In the genomic region with DNA sequence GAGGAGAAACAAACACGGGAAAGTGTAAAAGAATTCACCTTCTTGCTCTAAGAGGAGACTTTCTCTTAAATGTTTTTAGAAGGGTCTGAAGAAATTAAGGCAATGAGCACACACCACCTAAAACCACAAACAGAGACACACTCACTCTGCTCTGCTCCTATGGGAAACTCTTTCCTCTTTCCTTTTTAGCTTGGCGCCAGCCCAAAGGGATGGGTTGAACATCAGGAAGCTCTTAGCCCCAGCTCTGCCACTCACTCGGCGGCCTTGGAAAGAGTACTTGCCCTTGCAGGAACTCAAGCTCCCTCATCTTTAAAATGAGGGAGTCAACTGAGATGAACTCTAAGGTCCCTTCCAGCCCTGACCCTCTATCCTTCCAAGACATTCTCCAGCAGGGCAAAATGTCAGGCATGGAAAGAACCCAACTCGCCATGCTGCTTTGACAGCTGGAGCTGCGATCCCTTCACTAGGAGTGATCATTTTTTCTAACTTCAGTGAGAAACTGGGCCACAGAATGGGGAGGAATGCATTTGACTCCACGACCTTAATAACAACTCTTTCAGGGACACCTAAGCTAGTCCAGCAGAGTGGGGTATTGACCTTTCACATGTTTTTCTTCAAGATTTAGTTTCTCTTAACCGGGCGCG, we compare ENCODE assay signal across 1 cellular context.
A peak's percentile ranks its signal among the peaks of the same experiment; 100 is the strongest.
TF ChIP-seq lines count a peak whose summit lies in the region.

No MANE protein-coding gene starts in this region.

TF ChIP-seq in HepG2, 621 proteins besides CTCF, POLR2A, EP300 and RAD21 (continues in another document):
- TF ChIP-seq ZMYM3 (CRISPR knock-in tag; IDR thresholded peaks at IDR 0.05) (0 out of 2 replicates have a peak, but pooled peaks have one; percentile 24), HNRNPLL (IDR thresholded peaks at IDR 0.05; ENCODE audit: low read depth, low read length, poor library complexity, severe bottlenecking) (no peak), ZNF3 (CRISPR knock-in tag; IDR thresholded peaks at IDR 0.05) (no peak), PRMT3 (CRISPR knock-in tag; IDR thresholded peaks at IDR 0.05; ENCODE audit: borderline replicate concordance, low read depth) (no peak), ARNT2 (CRISPR knock-in tag; IDR thresholded peaks at IDR 0.05; ENCODE audit: low read depth) (no peak), ELF3 (CRISPR knock-in tag; IDR thresholded peaks at IDR 0.05) (no peak), TAF1 (CRISPR knock-in tag; IDR thresholded peaks at IDR 0.05) (no peak), HNRNPK (IDR thresholded peaks at IDR 0.05; ENCODE audit: low read depth, low read length, poor library complexity, severe bottlenecking) (no peak), WIZ (CRISPR knock-in tag; IDR thresholded peaks at IDR 0.05) (0 out of 2 replicates have a peak, but pooled peaks have one; percentile 41), ZMYM4 (CRISPR knock-in tag; IDR thresholded peaks at IDR 0.05) (0 out of 2 replicates have a peak, but pooled peaks have one; percentile 32), CBX2 (IDR thresholded peaks at IDR 0.05; ENCODE audit: low read depth, low read length) (no peak), CBX2 (CRISPR knock-in tag; IDR thresholded peaks at IDR 0.05; ENCODE audit: low read depth) (no peak), DPF2 (CRISPR knock-in tag; IDR thresholded peaks at IDR 0.05; ENCODE audit: borderline replicate concordance, low read depth) (peak; percentile 26; the same call in 1 of the 2 replicates), ZNF790 (CRISPR knock-in tag; IDR thresholded peaks at IDR 0.05; ENCODE audit: borderline replicate concordance) (no peak), FOXC1 (CRISPR knock-in tag; IDR thresholded peaks at IDR 0.05; ENCODE audit: borderline replicate concordance) (no peak), EZH2 (conservative IDR thresholded peaks at IDR 0.05; ENCODE audit: low read depth, low read length) (no peak), HES4 (CRISPR knock-in tag; IDR thresholded peaks at IDR 0.05; ENCODE audit: borderline replicate concordance) (no peak), ZNF333 (CRISPR knock-in tag; IDR thresholded peaks at IDR 0.05; ENCODE audit: borderline replicate concordance) (no peak), ZFP41 (CRISPR knock-in tag; IDR thresholded peaks at IDR 0.05; ENCODE audit: borderline replicate concordance) (no peak), ZNF563 (CRISPR knock-in tag; IDR thresholded peaks at IDR 0.05) (no peak), HMG20B (CRISPR knock-in tag; conservative IDR thresholded peaks at IDR 0.05) (0 out of 2 replicates have a peak, but pooled peaks have one; percentile 32), ZNF354B (CRISPR knock-in tag; IDR thresholded peaks at IDR 0.05) (0 out of 2 replicates have a peak, but pooled peaks have one; percentile 24), CHD4 (IDR thresholded peaks at IDR 0.05; ENCODE audit: borderline replicate concordance, low read length) (no peak), MEF2D (CRISPR knock-in tag; IDR thresholded peaks at IDR 0.05) (0 out of 2 replicates have a peak, but pooled peaks have one; percentile 32)
- TF ChIP-seq, protein P1, sequence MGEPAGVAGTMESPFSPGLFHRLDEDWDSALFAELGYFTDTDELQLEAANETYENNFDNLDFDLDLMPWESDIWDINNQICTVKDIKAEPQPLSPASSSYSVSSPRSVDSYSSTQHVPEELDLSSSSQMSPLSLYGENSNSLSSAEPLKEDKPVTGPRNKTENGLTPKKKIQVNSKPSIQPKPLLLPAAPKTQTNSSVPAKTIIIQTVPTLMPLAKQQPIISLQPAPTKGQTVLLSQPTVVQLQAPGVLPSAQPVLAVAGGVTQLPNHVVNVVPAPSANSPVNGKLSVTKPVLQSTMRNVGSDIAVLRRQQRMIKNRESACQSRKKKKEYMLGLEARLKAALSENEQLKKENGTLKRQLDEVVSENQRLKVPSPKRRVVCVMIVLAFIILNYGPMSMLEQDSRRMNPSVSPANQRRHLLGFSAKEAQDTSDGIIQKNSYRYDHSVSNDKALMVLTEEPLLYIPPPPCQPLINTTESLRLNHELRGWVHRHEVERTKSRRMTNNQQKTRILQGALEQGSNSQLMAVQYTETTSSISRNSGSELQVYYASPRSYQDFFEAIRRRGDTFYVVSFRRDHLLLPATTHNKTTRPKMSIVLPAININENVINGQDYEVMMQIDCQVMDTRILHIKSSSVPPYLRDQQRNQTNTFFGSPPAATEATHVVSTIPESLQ (CRISPR knock-in tag; conservative IDR thresholded peaks at IDR 0.05) = no peak
- TF ChIP-seq, protein P2, sequence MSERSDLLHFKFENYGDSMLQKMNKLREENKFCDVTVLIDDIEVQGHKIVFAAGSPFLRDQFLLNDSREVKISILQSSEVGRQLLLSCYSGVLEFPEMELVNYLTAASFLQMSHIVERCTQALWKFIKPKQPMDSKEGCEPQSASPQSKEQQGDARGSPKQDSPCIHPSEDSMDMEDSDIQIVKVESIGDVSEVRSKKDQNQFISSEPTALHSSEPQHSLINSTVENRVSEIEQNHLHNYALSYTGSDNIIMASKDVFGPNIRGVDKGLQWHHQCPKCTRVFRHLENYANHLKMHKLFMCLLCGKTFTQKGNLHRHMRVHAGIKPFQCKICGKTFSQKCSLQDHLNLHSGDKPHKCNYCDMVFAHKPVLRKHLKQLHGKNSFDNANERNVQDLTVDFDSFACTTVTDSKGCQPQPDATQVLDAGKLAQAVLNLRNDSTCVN (CRISPR knock-in tag; IDR thresholded peaks at IDR 0.05; ENCODE audit: borderline replicate concordance) = no peak
- TF ChIP-seq, protein P3, sequence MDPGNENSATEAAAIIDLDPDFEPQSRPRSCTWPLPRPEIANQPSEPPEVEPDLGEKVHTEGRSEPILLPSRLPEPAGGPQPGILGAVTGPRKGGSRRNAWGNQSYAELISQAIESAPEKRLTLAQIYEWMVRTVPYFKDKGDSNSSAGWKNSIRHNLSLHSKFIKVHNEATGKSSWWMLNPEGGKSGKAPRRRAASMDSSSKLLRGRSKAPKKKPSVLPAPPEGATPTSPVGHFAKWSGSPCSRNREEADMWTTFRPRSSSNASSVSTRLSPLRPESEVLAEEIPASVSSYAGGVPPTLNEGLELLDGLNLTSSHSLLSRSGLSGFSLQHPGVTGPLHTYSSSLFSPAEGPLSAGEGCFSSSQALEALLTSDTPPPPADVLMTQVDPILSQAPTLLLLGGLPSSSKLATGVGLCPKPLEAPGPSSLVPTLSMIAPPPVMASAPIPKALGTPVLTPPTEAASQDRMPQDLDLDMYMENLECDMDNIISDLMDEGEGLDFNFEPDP (CRISPR knock-in tag; conservative IDR thresholded peaks at IDR 0.05) = no peak
- TF ChIP-seq, protein P4, sequence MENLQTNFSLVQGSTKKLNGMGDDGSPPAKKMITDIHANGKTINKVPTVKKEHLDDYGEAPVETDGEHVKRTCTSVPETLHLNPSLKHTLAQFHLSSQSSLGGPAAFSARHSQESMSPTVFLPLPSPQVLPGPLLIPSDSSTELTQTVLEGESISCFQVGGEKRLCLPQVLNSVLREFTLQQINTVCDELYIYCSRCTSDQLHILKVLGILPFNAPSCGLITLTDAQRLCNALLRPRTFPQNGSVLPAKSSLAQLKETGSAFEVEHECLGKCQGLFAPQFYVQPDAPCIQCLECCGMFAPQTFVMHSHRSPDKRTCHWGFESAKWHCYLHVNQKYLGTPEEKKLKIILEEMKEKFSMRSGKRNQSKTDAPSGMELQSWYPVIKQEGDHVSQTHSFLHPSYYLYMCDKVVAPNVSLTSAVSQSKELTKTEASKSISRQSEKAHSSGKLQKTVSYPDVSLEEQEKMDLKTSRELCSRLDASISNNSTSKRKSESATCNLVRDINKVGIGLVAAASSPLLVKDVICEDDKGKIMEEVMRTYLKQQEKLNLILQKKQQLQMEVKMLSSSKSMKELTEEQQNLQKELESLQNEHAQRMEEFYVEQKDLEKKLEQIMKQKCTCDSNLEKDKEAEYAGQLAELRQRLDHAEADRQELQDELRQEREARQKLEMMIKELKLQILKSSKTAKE (CRISPR knock-in tag; IDR thresholded peaks at IDR 0.05; ENCODE audit: borderline replicate concordance) = no peak
- TF ChIP-seq, protein P5, sequence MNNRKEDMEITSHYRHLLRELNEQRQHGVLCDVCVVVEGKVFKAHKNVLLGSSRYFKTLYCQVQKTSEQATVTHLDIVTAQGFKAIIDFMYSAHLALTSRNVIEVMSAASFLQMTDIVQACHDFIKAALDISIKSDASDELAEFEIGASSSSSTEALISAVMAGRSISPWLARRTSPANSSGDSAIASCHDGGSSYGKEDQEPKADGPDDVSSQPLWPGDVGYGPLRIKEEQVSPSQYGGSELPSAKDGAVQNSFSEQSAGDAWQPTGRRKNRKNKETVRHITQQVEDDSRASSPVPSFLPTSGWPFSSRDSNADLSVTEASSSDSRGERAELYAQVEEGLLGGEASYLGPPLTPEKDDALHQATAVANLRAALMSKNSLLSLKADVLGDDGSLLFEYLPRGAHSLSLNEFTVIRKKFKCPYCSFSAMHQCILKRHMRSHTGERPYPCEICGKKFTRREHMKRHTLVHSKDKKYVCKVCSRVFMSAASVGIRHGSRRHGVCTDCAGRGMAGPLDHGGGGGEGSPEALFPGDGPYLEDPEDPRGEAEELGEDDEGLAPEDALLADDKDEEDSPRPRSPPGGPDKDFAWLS (CRISPR knock-in tag; IDR thresholded peaks at IDR 0.05; ENCODE audit: borderline replicate concordance) = no peak
- TF ChIP-seq, protein P6, sequence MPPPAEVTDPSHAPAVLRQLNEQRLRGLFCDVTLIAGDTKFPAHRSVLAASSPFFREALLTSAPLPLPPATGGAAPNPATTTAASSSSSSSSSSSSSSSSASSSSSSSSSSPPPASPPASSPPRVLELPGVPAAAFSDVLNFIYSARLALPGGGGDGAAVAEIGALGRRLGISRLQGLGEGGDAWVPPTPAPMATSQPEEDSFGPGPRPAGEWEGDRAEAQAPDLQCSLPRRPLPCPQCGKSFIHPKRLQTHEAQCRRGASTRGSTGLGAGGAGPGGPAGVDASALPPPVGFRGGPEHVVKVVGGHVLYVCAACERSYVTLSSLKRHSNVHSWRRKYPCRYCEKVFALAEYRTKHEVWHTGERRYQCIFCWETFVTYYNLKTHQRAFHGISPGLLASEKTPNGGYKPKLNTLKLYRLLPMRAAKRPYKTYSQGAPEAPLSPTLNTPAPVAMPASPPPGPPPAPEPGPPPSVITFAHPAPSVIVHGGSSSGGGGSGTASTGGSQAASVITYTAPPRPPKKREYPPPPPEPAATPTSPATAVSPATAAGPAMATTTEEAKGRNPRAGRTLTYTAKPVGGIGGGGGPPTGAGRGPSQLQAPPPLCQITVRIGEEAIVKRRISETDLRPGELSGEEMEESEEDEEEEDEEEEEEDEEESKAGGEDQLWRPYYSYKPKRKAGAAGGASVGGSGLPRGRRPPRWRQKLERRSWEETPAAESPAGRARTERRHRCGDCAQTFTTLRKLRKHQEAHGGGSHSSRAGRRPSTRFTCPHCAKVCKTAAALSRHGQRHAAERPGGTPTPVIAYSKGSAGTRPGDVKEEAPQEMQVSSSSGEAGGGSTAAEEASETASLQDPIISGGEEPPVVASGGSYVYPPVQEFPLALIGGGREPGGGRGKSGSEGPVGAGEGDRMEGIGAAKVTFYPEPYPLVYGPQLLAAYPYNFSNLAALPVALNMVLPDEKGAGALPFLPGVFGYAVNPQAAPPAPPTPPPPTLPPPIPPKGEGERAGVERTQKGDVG (CRISPR knock-in tag; IDR thresholded peaks at IDR 0.05; ENCODE audit: borderline replicate concordance) = peak; percentile 82; the same call in 1 of the 2 replicates
- TF ChIP-seq, protein P7, sequence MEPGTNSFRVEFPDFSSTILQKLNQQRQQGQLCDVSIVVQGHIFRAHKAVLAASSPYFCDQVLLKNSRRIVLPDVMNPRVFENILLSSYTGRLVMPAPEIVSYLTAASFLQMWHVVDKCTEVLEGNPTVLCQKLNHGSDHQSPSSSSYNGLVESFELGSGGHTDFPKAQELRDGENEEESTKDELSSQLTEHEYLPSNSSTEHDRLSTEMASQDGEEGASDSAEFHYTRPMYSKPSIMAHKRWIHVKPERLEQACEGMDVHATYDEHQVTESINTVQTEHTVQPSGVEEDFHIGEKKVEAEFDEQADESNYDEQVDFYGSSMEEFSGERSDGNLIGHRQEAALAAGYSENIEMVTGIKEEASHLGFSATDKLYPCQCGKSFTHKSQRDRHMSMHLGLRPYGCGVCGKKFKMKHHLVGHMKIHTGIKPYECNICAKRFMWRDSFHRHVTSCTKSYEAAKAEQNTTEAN (CRISPR knock-in tag; conservative IDR thresholded peaks at IDR 0.05) = no peak
- TF ChIP-seq, protein P8, sequence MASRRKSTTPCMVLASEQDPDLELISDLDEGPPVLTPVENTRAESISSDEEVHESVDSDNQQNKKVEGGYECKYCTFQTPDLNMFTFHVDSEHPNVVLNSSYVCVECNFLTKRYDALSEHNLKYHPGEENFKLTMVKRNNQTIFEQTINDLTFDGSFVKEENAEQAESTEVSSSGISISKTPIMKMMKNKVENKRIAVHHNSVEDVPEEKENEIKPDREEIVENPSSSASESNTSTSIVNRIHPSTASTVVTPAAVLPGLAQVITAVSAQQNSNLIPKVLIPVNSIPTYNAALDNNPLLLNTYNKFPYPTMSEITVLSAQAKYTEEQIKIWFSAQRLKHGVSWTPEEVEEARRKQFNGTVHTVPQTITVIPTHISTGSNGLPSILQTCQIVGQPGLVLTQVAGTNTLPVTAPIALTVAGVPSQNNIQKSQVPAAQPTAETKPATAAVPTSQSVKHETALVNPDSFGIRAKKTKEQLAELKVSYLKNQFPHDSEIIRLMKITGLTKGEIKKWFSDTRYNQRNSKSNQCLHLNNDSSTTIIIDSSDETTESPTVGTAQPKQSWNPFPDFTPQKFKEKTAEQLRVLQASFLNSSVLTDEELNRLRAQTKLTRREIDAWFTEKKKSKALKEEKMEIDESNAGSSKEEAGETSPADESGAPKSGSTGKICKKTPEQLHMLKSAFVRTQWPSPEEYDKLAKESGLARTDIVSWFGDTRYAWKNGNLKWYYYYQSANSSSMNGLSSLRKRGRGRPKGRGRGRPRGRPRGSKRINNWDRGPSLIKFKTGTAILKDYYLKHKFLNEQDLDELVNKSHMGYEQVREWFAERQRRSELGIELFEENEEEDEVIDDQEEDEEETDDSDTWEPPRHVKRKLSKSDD (CRISPR knock-in tag; IDR thresholded peaks at IDR 0.05; ENCODE audit: low read depth) = no peak
- TF ChIP-seq, protein P9, sequence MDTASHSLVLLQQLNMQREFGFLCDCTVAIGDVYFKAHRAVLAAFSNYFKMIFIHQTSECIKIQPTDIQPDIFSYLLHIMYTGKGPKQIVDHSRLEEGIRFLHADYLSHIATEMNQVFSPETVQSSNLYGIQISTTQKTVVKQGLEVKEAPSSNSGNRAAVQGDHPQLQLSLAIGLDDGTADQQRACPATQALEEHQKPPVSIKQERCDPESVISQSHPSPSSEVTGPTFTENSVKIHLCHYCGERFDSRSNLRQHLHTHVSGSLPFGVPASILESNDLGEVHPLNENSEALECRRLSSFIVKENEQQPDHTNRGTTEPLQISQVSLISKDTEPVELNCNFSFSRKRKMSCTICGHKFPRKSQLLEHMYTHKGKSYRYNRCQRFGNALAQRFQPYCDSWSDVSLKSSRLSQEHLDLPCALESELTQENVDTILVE (CRISPR knock-in tag; IDR thresholded peaks at IDR 0.05) = no peak
- TF ChIP-seq, protein P10, sequence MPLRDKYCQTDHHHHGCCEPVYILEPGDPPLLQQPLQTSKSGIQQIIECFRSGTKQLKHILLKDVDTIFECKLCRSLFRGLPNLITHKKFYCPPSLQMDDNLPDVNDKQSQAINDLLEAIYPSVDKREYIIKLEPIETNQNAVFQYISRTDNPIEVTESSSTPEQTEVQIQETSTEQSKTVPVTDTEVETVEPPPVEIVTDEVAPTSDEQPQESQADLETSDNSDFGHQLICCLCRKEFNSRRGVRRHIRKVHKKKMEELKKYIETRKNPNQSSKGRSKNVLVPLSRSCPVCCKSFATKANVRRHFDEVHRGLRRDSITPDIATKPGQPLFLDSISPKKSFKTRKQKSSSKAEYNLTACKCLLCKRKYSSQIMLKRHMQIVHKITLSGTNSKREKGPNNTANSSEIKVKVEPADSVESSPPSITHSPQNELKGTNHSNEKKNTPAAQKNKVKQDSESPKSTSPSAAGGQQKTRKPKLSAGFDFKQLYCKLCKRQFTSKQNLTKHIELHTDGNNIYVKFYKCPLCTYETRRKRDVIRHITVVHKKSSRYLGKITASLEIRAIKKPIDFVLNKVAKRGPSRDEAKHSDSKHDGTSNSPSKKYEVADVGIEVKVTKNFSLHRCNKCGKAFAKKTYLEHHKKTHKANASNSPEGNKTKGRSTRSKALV (CRISPR knock-in tag; IDR thresholded peaks at IDR 0.05) = no peak
